ENCODE assay signal across 8 cellular contexts in the genomic region with DNA sequence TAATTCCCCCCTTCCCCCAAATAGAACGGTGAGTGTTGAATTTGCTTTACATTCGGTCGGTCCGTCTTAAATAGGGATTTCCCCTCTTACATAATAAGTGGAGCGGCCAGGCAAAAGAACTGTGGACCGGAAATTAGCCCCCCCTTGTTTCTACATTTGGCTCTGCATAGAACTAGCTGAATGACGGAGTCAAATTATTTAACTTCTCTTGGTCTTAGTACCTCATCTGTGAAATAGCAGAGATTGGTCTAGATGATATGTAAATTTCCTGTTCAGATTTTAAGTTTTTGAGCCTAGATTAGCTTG. TPM values are rescaled to one million over a fixed set of nuclear protein-coding genes. Genes with fewer than 3 reads are reported as not detected.
A peak's percentile ranks its signal among the peaks of the same experiment; 100 is the strongest.
DNase-seq lines count a peak whose midpoint lies in the region; ATAC-seq and TF ChIP-seq lines count a peak whose summit lies in the region.

No MANE protein-coding gene starts in this region.

- H3K36me3 ChIP-seq in GM06990 (ENCODE audit: control insufficient read depth, insufficient read depth, low read length) (no peaks in the 10 kb centered on the region), left ventricle myocardium inferior (no peaks in the 10 kb centered on the region), stomach smooth muscle (ENCODE audit: control insufficient read depth in 2 of 2, insufficient read depth in 2 of 2, low read length in 2 of 2) (no peaks in the 10 kb centered on the region)

- H3K9ac ChIP-seq in stomach smooth muscle (ENCODE audit: low read length in 2 of 2), result peak overlapping the region in 1 of 2 donors; percentile 18

- DNase-seq in GM06990 (ENCODE audit: extremely low read depth, insufficient read length), result peak; percentile 36
- DNase-seq in NOMO-1 treated with DMSO at 0.1 percent for 48 hours (lab: John Stamatoyannopoulos, UW; ENCODE audit: unreplicated experiment), result peak; percentile 31
- no peak for DNase-seq in left ventricle myocardium inferior
- no peak for DNase-seq in NCI-H226
- no peak for DNase-seq in NCI-H510A treated with DMSO at 0.1 percent for 48 hours (lab: John Stamatoyannopoulos, UW)
- no peak for DNase-seq in activated T-cell treated with anti-CD3 and anti-CD28 coated beads for 4 hours

- peak; percentile 55 for ATAC-seq in GM21526 (IDR thresholded peaks at IDR 0.05; ENCODE audit: low FRiP score, unreplicated experiment)

- H3K4me3 ChIP-seq in GM06990 (replicated peaks; ENCODE audit: low read depth, low read length) (peak overlapping the region; percentile 77), left ventricle myocardium inferior (peak overlapping the region; percentile 74), stomach smooth muscle (ENCODE audit: low read length in 2 of 2) (peak overlapping the region; percentile 75 to 77)

- H3K4me1 ChIP-seq in left ventricle myocardium inferior (peaks cover 22% of the 10 kb centered on the region), stomach smooth muscle (ENCODE audit: control insufficient read depth, insufficient read depth, low read length) (peaks cover 9% of the 10 kb centered on the region)

- TF ChIP-seq CTCF in GM06990 (IDR thresholded peaks at IDR 0.05; ENCODE audit: insufficient read depth, low read length, poor library complexity, severe bottlenecking) (no peak), left ventricle myocardium inferior (IDR thresholded peaks at IDR 0.05; ENCODE audit: borderline replicate concordance) (no peak)

- intact Hi-C loops in left ventricle myocardium inferior (cut with micrococcal nuclease), result no loop called here

- H3K27me3 ChIP-seq in GM06990 (replicated peaks; ENCODE audit: control insufficient read depth, insufficient read depth, low read length) (no peaks in the 10 kb centered on the region), left ventricle myocardium inferior (ENCODE audit: low read depth) (peaks cover 19% of the 10 kb centered on the region), stomach smooth muscle (ENCODE audit: control insufficient read depth in 1 of 2, insufficient read depth in 2 of 2, low read length in 2 of 2) (peaks cover 0 to 12% of the 10 kb centered on the region in 2 donors)

- H3K9me3 ChIP-seq in left ventricle myocardium inferior (replicated peaks), result no peaks in the 10 kb centered on the region
- H3K9me3 ChIP-seq in stomach smooth muscle (ENCODE audit: control insufficient read depth in 2 of 2, low read length in 2 of 2), result no peaks in the 10 kb centered on the region

- H3K27ac ChIP-seq in left ventricle myocardium inferior (replicated peaks) (peak overlapping the region; percentile 74), stomach smooth muscle (ENCODE audit: low read length) (peak overlapping the region; percentile 41)

RNA-seq across cellular contexts. Expression of a gene that starts 1.3 kb away (rescaled TPM):
- 1.6 TPM for total RNA-seq in left ventricle myocardium inferior

RNA-seq across cellular contexts. Expression of a gene that starts 14.3 kb away (rescaled TPM):
- total RNA-seq in left ventricle myocardium inferior, result 78.8 TPM

RNA-seq across cellular contexts. Expression of a gene that starts 32.3 kb away (rescaled TPM):
- total RNA-seq in left ventricle myocardium inferior, result 0.25 TPM

Comparison
In these comparisons a context has a peak if more than half of its experiments do, and no peak if none do; other contexts are left out.
1. DNase-seq: peak in GM06990 (single experiment) and NOMO-1 treated with DMSO at 0.1 percent for 48 hours (single experiment); none in left ventricle myocardium inferior (single experiment), NCI-H226 (single experiment), NCI-H510A treated with DMSO at 0.1 percent for 48 hours (single experiment) and activated T-cell treated with anti-CD3 and anti-CD28 coated beads for 4 hours (single experiment).
2. Peak in every context shown above with its lines, with median percentiles within 50 percentile points of each other: H3K4me3 ChIP-seq.